In the genomic region with DNA sequence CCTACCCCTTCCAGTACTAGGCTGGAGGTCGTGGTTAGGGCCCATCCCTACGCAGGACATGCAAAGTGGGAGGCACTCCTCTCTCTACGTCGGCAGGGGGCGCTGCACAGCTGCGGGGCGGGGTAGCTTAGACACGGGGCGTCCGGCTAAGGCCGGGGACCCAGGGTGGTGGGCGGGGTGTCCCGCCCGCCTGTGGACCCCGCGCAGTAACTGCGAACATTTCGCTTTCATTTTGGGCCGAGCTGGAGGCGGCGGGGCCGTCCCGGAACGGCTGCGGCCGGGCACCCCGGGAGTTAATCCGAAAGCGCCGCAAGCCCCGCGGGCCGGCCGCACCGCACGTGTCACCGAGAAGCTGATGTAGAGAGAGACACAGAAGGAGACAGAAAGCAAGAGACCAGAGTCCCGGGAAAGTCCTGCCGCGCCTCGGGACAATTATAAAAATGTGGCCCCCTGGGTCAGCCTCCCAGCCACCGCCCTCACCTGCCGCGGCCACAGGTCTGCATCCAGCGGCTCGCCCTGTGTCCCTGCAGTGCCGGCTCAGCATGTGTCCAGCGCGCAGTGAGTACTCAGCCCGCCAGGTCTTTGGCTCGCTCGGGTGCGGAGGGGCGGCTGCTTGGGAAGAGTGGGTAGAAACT, we compare ENCODE assay signal across 8 cellular contexts. TPM values are rescaled to one million over a fixed set of nuclear protein-coding genes. Genes with fewer than 3 reads are reported as not detected.
A peak's percentile ranks its signal among the peaks of the same experiment; 100 is the strongest.
DNase-seq lines count a peak whose midpoint lies in the region; ATAC-seq and TF ChIP-seq lines count a peak whose summit lies in the region.

A gene (plus strand): TSS at position 219 of the 635 bp plus-strand sequence.

- intact Hi-C loops in CD4-positive, alpha-beta memory T cell (cut with micrococcal nuclease): loop anchor here (1.0 kb wide), 2 partner anchors 425 to 498 kb away; no protein-coding TSS in a partner anchor

- TF ChIP-seq CTCF in OCI-LY1 (IDR thresholded peaks at IDR 0.05; ENCODE audit: low read length) (peak; percentile 99), nephron progenitor cell (IDR thresholded peaks at IDR 0.05) (peak; percentile 95)

- H3K36me3 ChIP-seq in CD4-positive, alpha-beta memory T cell (ENCODE audit: insufficient read depth, low read length): no peaks in the 10 kb centered on the region
- H3K36me3 ChIP-seq in OCI-LY1 (ENCODE audit: insufficient read depth, low read length): no peaks in the 10 kb centered on the region

- peak; percentile 77 to 80 (median 79) for DNase-seq in CD4-positive, alpha-beta memory T cell
- peak; percentile 85 for DNase-seq in activated T-cell treated with anti-CD3 and anti-CD28 coated beads, Interleukin-2, amount 50 U/mL, for 72 hours
- DNase-seq in fibroblast of peridontal ligament (ENCODE audit: extremely low read depth) (peak; percentile 75), nephron progenitor cell (peak; percentile 90)
- DNase-seq in stimulated activated naive CD8-positive, alpha-beta T cell treated with anti-CD3 and anti-CD28 coated beads, Interleukin-15, amount 100 ng/mL, for 72 hours: peak; percentile 79 to 87

- H3K36me3 Mint-ChIP-seq in CD4-positive, alpha-beta memory T cell: no peaks in the 10 kb centered on the region
- no peaks in the 10 kb centered on the region for H3K36me3 Mint-ChIP-seq in activated T-cell treated with anti-CD3 and anti-CD28 coated beads, Interleukin-2, amount 50 U/mL, for 72 hours (ENCODE audit: insufficient read depth in 2 of 2)
- peaks cover 9% of the 10 kb centered on the region for H3K36me3 Mint-ChIP-seq in nephron progenitor cell (ENCODE audit: low read depth)

- H3K79me2 ChIP-seq in OCI-LY1 (ENCODE audit: insufficient read depth, low read length): no peaks in the 10 kb centered on the region

- H3K9me2 ChIP-seq in OCI-LY1 (ENCODE audit: low read depth, low read length): no peaks in the 10 kb centered on the region

- POLR2A ChIA-PET in CD4-positive, alpha-beta memory T cell (lab: Charles Lee; ENCODE audit: partially characterized antibody): no interaction called here

- H3K27me3 ChIP-seq in CD4-positive, alpha-beta memory T cell (ENCODE audit: insufficient read depth, low read length): no peaks in the 10 kb centered on the region
- 0 out of 2 replicates have a peak, but pooled peaks cover 9% of the 10 kb centered on the region for H3K27me3 ChIP-seq in OCI-LY1 (ENCODE audit: insufficient read depth, low read length)

- H3F3A ChIP-seq in OCI-LY1 (ENCODE audit: insufficient read depth, low read length): no peaks in the 10 kb centered on the region

- CTCF ChIA-PET in CD4-positive, alpha-beta memory T cell (lab: Charles Lee; ENCODE audit: partially characterized antibody): interaction anchor here (0.6 to 7.1 kb wide), 29 partner anchors 9 to 510 kb away, joined by 3 to 128 read pairs (median 4); a partner anchor contains a TSS

- peak within 1 kb of the TSS; percentile 81 to 86 (median 84) for H3K4me3 Mint-ChIP-seq in CD4-positive, alpha-beta memory T cell
- peak within 1 kb of the TSS; percentile 82 to 84 for H3K4me3 Mint-ChIP-seq in activated T-cell treated with anti-CD3 and anti-CD28 coated beads, Interleukin-2, amount 50 U/mL, for 72 hours
- H3K4me3 Mint-ChIP-seq in nephron progenitor cell: peak within 1 kb of the TSS; percentile 80
- H3K4me3 Mint-ChIP-seq in stimulated activated naive CD8-positive, alpha-beta T cell treated with anti-CD3 and anti-CD28 coated beads, Interleukin-15, amount 100 ng/mL, for 72 hours: peak within 1 kb of the TSS; percentile 82 to 90

- no peaks in the 10 kb centered on the region for H4K20me1 ChIP-seq in OCI-LY1 (ENCODE audit: insufficient read depth, low read length)

- H3K4me3 ChIP-seq in CD4-positive, alpha-beta memory T cell (ENCODE audit: low read length in 2 of 2): peak within 1 kb of the TSS; percentile 64 to 66
- peak within 1 kb of the TSS; percentile 54 for H3K4me3 ChIP-seq in OCI-LY1 (ENCODE audit: low read depth, low read length, poor library complexity, severe bottlenecking)

- peak; percentile 95 for ATAC-seq in GM19324 (IDR thresholded peaks at IDR 0.05; ENCODE audit: low FRiP score, unreplicated experiment)
- peak; percentile 93 for ATAC-seq in HG03442 (IDR thresholded peaks at IDR 0.05; ENCODE audit: unreplicated experiment)
- peak; percentile 89 to 94 for ATAC-seq in activated T-cell treated with anti-CD3 and anti-CD28 coated beads, Interleukin-2, amount 50 U/mL, for 72 hours (replicated peaks in 1 of 2)
- ATAC-seq in stimulated activated naive CD8-positive, alpha-beta T cell treated with anti-CD3 and anti-CD28 coated beads, Interleukin-15, amount 100 ng/mL, for 72 hours: peak; percentile 93

- H3K27ac ChIP-seq in CD4-positive, alpha-beta memory T cell (ENCODE audit: low read depth, low read length): peak within 1 kb of the TSS; percentile 10
- H3K27ac ChIP-seq in OCI-LY1 (ENCODE audit: low read depth, low read length, poor library complexity, severe bottlenecking): no peak within 1 kb of the TSS

- H3K9me3 Mint-ChIP-seq in CD4-positive, alpha-beta memory T cell: no peaks in the 10 kb centered on the region
- no peaks in the 10 kb centered on the region for H3K9me3 Mint-ChIP-seq in activated T-cell treated with anti-CD3 and anti-CD28 coated beads, Interleukin-2, amount 50 U/mL, for 72 hours
- peaks cover 18% of the 10 kb centered on the region for H3K9me3 Mint-ChIP-seq in nephron progenitor cell
- no peaks in the 10 kb centered on the region for H3K9me3 Mint-ChIP-seq in stimulated activated naive CD8-positive, alpha-beta T cell treated with anti-CD3 and anti-CD28 coated beads, Interleukin-15, amount 100 ng/mL, for 72 hours

- H3K4me2 ChIP-seq in OCI-LY1 (ENCODE audit: low read length): peak within 1 kb of the TSS; percentile 70

- peak within 1 kb of the TSS in 6 of 7 donors; percentile 20 to 88 (median 76) for H3K27ac Mint-ChIP-seq in CD4-positive, alpha-beta memory T cell
- peak within 1 kb of the TSS; percentile 52 for H3K27ac Mint-ChIP-seq in activated T-cell treated with anti-CD3 and anti-CD28 coated beads, Interleukin-2, amount 50 U/mL, for 72 hours
- H3K27ac Mint-ChIP-seq in nephron progenitor cell: no peak within 1 kb of the TSS
- H3K27ac Mint-ChIP-seq in stimulated activated naive CD8-positive, alpha-beta T cell treated with anti-CD3 and anti-CD28 coated beads, Interleukin-15, amount 100 ng/mL, for 72 hours: peak within 1 kb of the TSS; percentile 61 to 75

- H3K4me1 Mint-ChIP-seq in CD4-positive, alpha-beta memory T cell: peaks cover 9 to 47% (median 17%) of the 10 kb centered on the region in 4 donors
- peaks cover 20% of the 10 kb centered on the region for H3K4me1 Mint-ChIP-seq in activated T-cell treated with anti-CD3 and anti-CD28 coated beads, Interleukin-2, amount 50 U/mL, for 72 hours (ENCODE audit: low read depth)
- H3K4me1 Mint-ChIP-seq in nephron progenitor cell: peaks cover 5% of the 10 kb centered on the region
- H3K4me1 Mint-ChIP-seq in stimulated activated naive CD8-positive, alpha-beta T cell treated with anti-CD3 and anti-CD28 coated beads, Interleukin-15, amount 100 ng/mL, for 72 hours: peaks cover 22% of the 10 kb centered on the region

- peaks cover 12% of the 10 kb centered on the region for H3K4me1 ChIP-seq in CD4-positive, alpha-beta memory T cell (ENCODE audit: insufficient read depth, low read length)
- H3K4me1 ChIP-seq in OCI-LY1 (ENCODE audit: insufficient read depth, low read length, severe bottlenecking): peaks cover 10% of the 10 kb centered on the region

- no peaks in the 10 kb centered on the region for H3K9me3 ChIP-seq in CD4-positive, alpha-beta memory T cell (ENCODE audit: control insufficient read depth in 1 of 2, low read length in 2 of 2)
- H3K9me3 ChIP-seq in OCI-LY1 (ENCODE audit: low read length): no peaks in the 10 kb centered on the region

- H3K9ac ChIP-seq in OCI-LY1 (ENCODE audit: low read length): peak within 1 kb of the TSS; percentile 32; the same call in 1 of the 2 replicates

- no peak within 1 kb of the TSS for H2AFZ ChIP-seq in OCI-LY1 (ENCODE audit: low read length)

- no peaks in the 10 kb centered on the region for H3K27me3 Mint-ChIP-seq in CD4-positive, alpha-beta memory T cell
- peaks cover 12% of the 10 kb centered on the region for H3K27me3 Mint-ChIP-seq in activated T-cell treated with anti-CD3 and anti-CD28 coated beads, Interleukin-2, amount 50 U/mL, for 72 hours (ENCODE audit: low read depth)
- peaks cover 59% of the 10 kb centered on the region for H3K27me3 Mint-ChIP-seq in nephron progenitor cell (ENCODE audit: low read depth, poor library complexity)
- H3K27me3 Mint-ChIP-seq in stimulated activated naive CD8-positive, alpha-beta T cell treated with anti-CD3 and anti-CD28 coated beads, Interleukin-15, amount 100 ng/mL, for 72 hours: peaks cover 23% of the 10 kb centered on the region

RNA-seq across cellular contexts. Expression of the gene that starts here (rescaled TPM):
- under 1 TPM; 0.44 to 0.53 TPM for total RNA-seq in CD4-positive, alpha-beta memory T cell
- not detected for polyA plus RNA-seq in CD4-positive, alpha-beta memory T cell
- not detected for total RNA-seq in activated T-cell treated with anti-CD3 and anti-CD28 coated beads, Interleukin-2, amount 50 U/mL, for 72 hours

Comparison
In these comparisons a context has a peak if more than half of its experiments do, and no peak if none do; other contexts are left out.
1. Peak in DNase-seq, H3K4me3 ChIP-seq and H3K27ac ChIP-seq in CD4-positive, alpha-beta memory T cell; RNA of the gene not detected or under 1 TPM.
2. Peak in DNase-seq and ATAC-seq in activated T-cell treated with anti-CD3 and anti-CD28 coated beads, Interleukin-2, amount 50 U/mL, for 72 hours; RNA of the gene not detected or under 1 TPM.